In genomic region chr2:59569124-59569523, GRCh38 we compare ENCODE assay signal across 10 cellular contexts.
"Had no signal": no experiment of that assay in that cellular context is flagged by ENCODE, and none has a peak within 500 bp of the region (broad histone marks: within the 10 kb centered on the region; RNA-seq: fewer than 3 reads in every experiment).

No MANE protein-coding gene starts in this region.

- H3K9me3 Mint-ChIP-seq: IgD-negative memory B cell had no signal

- ATAC-seq: HCT116, HepG2 had no signal

- H3K4me1 ChIP-seq: HAP-1 had no signal

- H3K9me3 ChIP-seq: HAP-1 had no signal

- H2AFZ ChIP-seq: GM23248 had no signal

- H3K27ac ChIP-seq: GM23248, HL-60, KMS-11 had no signal

- DNase-seq: GM23248, GOT3, KBM-7 had no signal

- H3K4me3 Mint-ChIP-seq: IgD-negative memory B cell had no signal

- H3K36me3 Mint-ChIP-seq: IgD-negative memory B cell had no signal

- H3K4me1 Mint-ChIP-seq: IgD-negative memory B cell had no signal

- H3K4me2 ChIP-seq: KMS-11 had no signal

- H3K27me3 Mint-ChIP-seq: IgD-negative memory B cell had no signal

- H3K9ac ChIP-seq: GM23248, KMS-11 had no signal

- FAIRE-seq: H54, HepG2 had no signal
